In the genomic region with DNA sequence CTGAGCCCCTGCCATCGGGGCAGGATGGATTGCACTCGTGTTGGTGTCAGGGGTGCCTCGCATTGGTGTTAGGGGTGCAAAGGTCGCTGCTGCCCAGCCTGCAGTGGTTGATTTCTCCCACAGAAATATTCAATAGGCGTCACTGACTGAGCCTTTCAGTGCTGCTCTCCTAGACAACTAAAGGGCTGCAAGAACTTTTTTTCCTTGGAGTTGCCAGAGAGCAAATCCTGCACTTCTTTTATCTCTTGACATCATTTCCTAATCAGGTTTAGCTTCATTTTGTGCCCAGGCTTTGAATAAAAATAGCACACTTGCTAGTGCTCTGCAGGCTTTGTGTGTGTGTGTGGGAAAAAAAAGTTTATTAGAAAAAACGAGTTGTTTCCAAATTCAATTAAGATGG, we compare ENCODE assay signal across 22 cellular contexts.
"Had no signal": no experiment of that assay in that cellular context is flagged by ENCODE, and none has a peak within 500 bp of the region (broad histone marks: within the 10 kb centered on the region; RNA-seq: fewer than 3 reads in every experiment).

No MANE protein-coding gene starts in this region.

- H3K27me3 ChIP-seq: brain microvascular endothelial cell had no signal

- H3K36me3 ChIP-seq: brain microvascular endothelial cell, WERI-Rb-1 had no signal

- FAIRE-seq: RCC 7860 had no signal

- ATAC-seq: activated CD4-positive, alpha-beta T cell treated with anti-CD3 and anti-CD28 coated beads for 36 hours; activated T-helper 17 cell treated with anti-CD3 and anti-CD28 coated beads, Interleukin-2, amount 50 U/mL, for 72 hours had no signal

- H3K27ac ChIP-seq: brain microvascular endothelial cell, WERI-Rb-1 had no signal

- DNase-seq: activated CD4-positive, alpha-beta memory T cell treated with anti-CD3 and anti-CD28 coated beads, Interleukin-2, amount 10 ng/mL, durations not matched to agents 7 days and 5 days; activated CD4-positive, alpha-beta T cell treated with anti-CD3 and anti-CD28 coated beads for 36 hours; activated CD4-positive, alpha-beta T cell treated with anti-CD3 and anti-CD28 coated beads, Interleukin-2, amount 50 U/mL, for 1 hour; activated gamma-delta T cell; activated naive CD4-positive, alpha-beta T cell treated with anti-CD3 and anti-CD28 coated beads for 36 hours; activated T-cell treated with anti-CD3 and anti-CD28 coated beads for 4 hours; activated T-cell treated with anti-CD3 and anti-CD28 coated beads, Interleukin-2, amount 50 U/mL, for 48 hours; brain microvascular endothelial cell; MM.1S; NCI-H1105 treated with DMSO at 0.1 percent for 48 hours; NCI-H1436 treated with DMSO at 0.1 percent for 48 hours; NCI-H187; NCI-H2081; NCI-H510A treated with DMSO at 0.1 percent for 48 hours; NCI-H69; NK-92 treated with Interleukin-12 subunit alpha and Interleukin-12 subunit beta, amount 100 ng/mL, for 24 hours; OCI-M1; SIG-M5; T-helper 1 cell; WERI-Rb-1 had no signal
